22 cellular contexts compared by ENCODE assay signal in genomic region chr2:241935774-241936173, GRCh38.
A peak's percentile ranks its signal among the peaks of the same experiment; 100 is the strongest.
DNase-seq lines count a peak whose midpoint lies in the region; ATAC-seq and TF ChIP-seq lines count a peak whose summit lies in the region.
"Had no signal": no experiment of that assay in that cellular context is flagged by ENCODE, and none has a peak within 500 bp of the region (broad histone marks: within the 10 kb centered on the region; RNA-seq: fewer than 3 reads in every experiment).

No MANE protein-coding gene starts in this region.

- no peak overlapping the region for H2AFZ ChIP-seq in SK-N-SH (ENCODE audit: low read depth)
- no peak overlapping the region for H2AFZ ChIP-seq in osteoblast (ENCODE audit: low read length)
- H2AFZ ChIP-seq: PC-9 had no signal

- H3K36me3 ChIP-seq in SK-N-SH (replicated peaks in 1 of 2; ENCODE audit: control insufficient read depth in 1 of 2, insufficient read depth in 2 of 2, low read length in 1 of 2) (no peaks in the 10 kb centered on the region), osteoblast (ENCODE audit: insufficient read depth, low read length) (no peaks in the 10 kb centered on the region)

- no peak for ATAC-seq in SK-N-SH treated with all-trans-retinoic acid at 6 μM for 48 hours
- ATAC-seq in Right ventricle myocardium superior (ENCODE audit: poor library complexity): no peak
- ATAC-seq: Right ventricle myocardium inferior had no signal

- H3K9ac ChIP-seq in SK-N-SH: no peak overlapping the region

- POLR2A ChIA-PET in SK-N-SH (lab: Yijun Ruan, JAX): no interaction called here

- intact Hi-C loops in cardiac septum (cut with DNase I): no loop called here
- intact Hi-C loops in Right ventricle myocardium superior (cut with DNase I): no loop called here

- no peaks in the 10 kb centered on the region for H4K20me1 ChIP-seq in SK-N-SH (ENCODE audit: insufficient read depth)
- H4K20me1 ChIP-seq in osteoblast (ENCODE audit: insufficient read depth, low read length): no peaks in the 10 kb centered on the region

- peaks cover 5 to 11% of the 10 kb centered on the region in 2 experiments; a peak in 2 of 4 replicates for H3K4me1 ChIP-seq in SK-N-SH (ENCODE audit: control insufficient read depth in 1 of 2, insufficient read depth in 2 of 2, low read depth in 1 of 2, low read length in 1 of 2)
- peaks cover 17% of the 10 kb centered on the region for H3K4me1 ChIP-seq in osteoblast (ENCODE audit: insufficient read depth, low read length)

- H3K4me3 ChIP-seq in SK-N-SH (ENCODE audit: low read depth in 2 of 2, low read length in 1 of 2) (no peak overlapping the region), osteoblast (ENCODE audit: insufficient read depth, low read length) (no peak overlapping the region)
- H3K4me3 ChIP-seq: PC-9 had no signal

- TF ChIP-seq CTCF in SK-N-SH (IDR thresholded peaks at IDR 0.05) (no peak), osteoblast (IDR thresholded peaks at IDR 0.05; ENCODE audit: extremely low read depth, low read depth, low read length) (no peak)

- TF ChIP-seq EP300 in SK-N-SH (IDR thresholded peaks at IDR 0.05; ENCODE audit: borderline replicate concordance in 1 of 2, low read depth in 1 of 2, low read length in 1 of 2): no peak

- H3F3A ChIP-seq in SK-N-SH (replicated peaks; ENCODE audit: insufficient read depth): peaks cover 7% of the 10 kb centered on the region

- 91% methylated on average over 6 of the region's 6 CpGs for WGBS in SK-N-SH (ENCODE audit: low lambda C conversion rate)

- H3K79me2 ChIP-seq in SK-N-SH (ENCODE audit: insufficient read depth) (no peaks in the 10 kb centered on the region), osteoblast (ENCODE audit: insufficient read depth, low read length) (no peaks in the 10 kb centered on the region)

- no peaks in the 10 kb centered on the region for H3K9me3 ChIP-seq in SK-N-SH
- H3K9me3 ChIP-seq in osteoblast (ENCODE audit: low read depth, low read length): no peaks in the 10 kb centered on the region

- H3K4me2 ChIP-seq in SK-N-SH: peak overlapping the region; percentile 5; the same call in 1 of the 2 replicates
- H3K4me2 ChIP-seq in osteoblast (ENCODE audit: insufficient read depth, low read length): no peak overlapping the region
- H3K4me2 ChIP-seq: PC-9 had no signal

- TF ChIP-seq RAD21 in SK-N-SH (IDR thresholded peaks at IDR 0.05; ENCODE audit: low read length): no peak

- DNase-seq in SK-N-SH: no peak
- DNase-seq in cardiac septum (ENCODE audit: low spot score): peak; percentile 17
- DNase-seq in Right ventricle myocardium superior: no peak
- DNase-seq in osteoblast (ENCODE audit: insufficient read length, low spot score, missing footprints): peak; percentile 56
- no peak for DNase-seq in AML-193 (lab: John Stamatoyannopoulos, UW)
- DNase-seq in NCI-H1694 treated with DMSO at 0.1 percent for 48 hours (lab: John Stamatoyannopoulos, UW): no peak
- DNase-seq in anterior cingulate cortex (lab: John Stamatoyannopoulos, UW): no peak
- DNase-seq: ACHN; CD4-positive, CD25-positive, alpha-beta regulatory T cell; DMS153; DND-41; KBM-7; NCI-H1105; NCI-H1436 treated with DMSO at 0.1 percent for 48 hours; NCI-H1930; NCI-H2107; NCI-H524 treated with DMSO at 0.1 percent for 48 hours; NCI-H774; PC-9 had no signal

- CTCF ChIA-PET in SK-N-SH (lab: Yijun Ruan, JAX): no interaction called here

- no peaks in the 10 kb centered on the region for H3K9me2 ChIP-seq in SK-N-SH

- H3K27me3 ChIP-seq in SK-N-SH (ENCODE audit: insufficient read depth) (no peaks in the 10 kb centered on the region), osteoblast (ENCODE audit: insufficient read depth, low read length) (no peaks in the 10 kb centered on the region)

- peak overlapping the region; percentile 39 to 73; a peak in 3 of 4 replicates for H3K27ac ChIP-seq in SK-N-SH (ENCODE audit: low read depth in 2 of 2, low read length in 1 of 2)
- no peak overlapping the region for H3K27ac ChIP-seq in osteoblast (ENCODE audit: low read depth, low read length)
- H3K27ac ChIP-seq: 22Rv1, PC-9 had no signal

TF ChIP-seq in SK-N-SH, 30 proteins besides CTCF, POLR2A, EP300 and RAD21:
- TF ChIP-seq GATA2 (CRISPR knock-in tag; IDR thresholded peaks at IDR 0.05) (no peak), NFIC (IDR thresholded peaks at IDR 0.05; ENCODE audit: borderline replicate concordance) (0 out of 2 replicates have a peak, but pooled peaks have one; percentile 14)

TF ChIP-seq in SK-N-SH treated with all-trans-retinoic acid at 6 μM for 48 hours, 23 proteins besides CTCF, POLR2A, EP300 and RAD21:
- TF ChIP-seq ZFP3 (CRISPR knock-in tag; IDR thresholded peaks at IDR 0.05): no peak
- no peak for TF ChIP-seq GLIS3 (CRISPR knock-in tag; IDR thresholded peaks at IDR 0.05)
- no peak for TF ChIP-seq ESRRG (CRISPR knock-in tag; IDR thresholded peaks at IDR 0.05)
- no peak for TF ChIP-seq PPARA (CRISPR knock-in tag; IDR thresholded peaks at IDR 0.05; ENCODE audit: borderline replicate concordance)
- TF ChIP-seq RARB (CRISPR knock-in tag; IDR thresholded peaks at IDR 0.05): no peak
- no peak for TF ChIP-seq SNAI2 (CRISPR knock-in tag; IDR thresholded peaks at IDR 0.05)
- TF ChIP-seq ZC3H10 (CRISPR knock-in tag; IDR thresholded peaks at IDR 0.05): no peak
- no peak for TF ChIP-seq TCF4 (CRISPR knock-in tag; IDR thresholded peaks at IDR 0.05; ENCODE audit: borderline replicate concordance)
- TF ChIP-seq OSR1 (CRISPR knock-in tag; IDR thresholded peaks at IDR 0.05): no peak
- TF ChIP-seq POU6F1 (CRISPR knock-in tag; IDR thresholded peaks at IDR 0.05; ENCODE audit: borderline replicate concordance, low read depth): no peak
- no peak for TF ChIP-seq CREB5 (CRISPR knock-in tag; IDR thresholded peaks at IDR 0.05; ENCODE audit: low read depth)
- TF ChIP-seq PATZ1 (CRISPR knock-in tag; IDR thresholded peaks at IDR 0.05; ENCODE audit: borderline replicate concordance): no peak
- TF ChIP-seq ARNTL (CRISPR knock-in tag; IDR thresholded peaks at IDR 0.05; ENCODE audit: borderline replicate concordance, low read depth): no peak
- TF ChIP-seq ZNF8 (CRISPR knock-in tag; IDR thresholded peaks at IDR 0.05): no peak
- no peak for TF ChIP-seq ZNF565 (CRISPR knock-in tag; conservative IDR thresholded peaks at IDR 0.05; ENCODE audit: low read depth)
- TF ChIP-seq ISL1 (CRISPR knock-in tag; IDR thresholded peaks at IDR 0.05): no peak
- no peak for TF ChIP-seq ZNF70 (CRISPR knock-in tag; IDR thresholded peaks at IDR 0.05)
- no peak for TF ChIP-seq TOX (CRISPR knock-in tag; IDR thresholded peaks at IDR 0.05; ENCODE audit: borderline replicate concordance)

Comparison
In these comparisons a context has a peak if more than half of its experiments do, and no peak if none do; other contexts are left out.
1. DNase-seq: peak in cardiac septum (single experiment) and osteoblast (single experiment); none in SK-N-SH (single experiment), Right ventricle myocardium superior (single experiment), AML-193 (0 of 2), NCI-H1694 treated with DMSO at 0.1 percent for 48 hours (single experiment) and anterior cingulate cortex (0 of 58).